In genomic region chrX:120732879-120733278, GRCh38 we compare ENCODE assay signal across 29 cellular contexts.
"Had no signal": no experiment of that assay in that cellular context is flagged by ENCODE, and none has a peak within 500 bp of the region (broad histone marks: within the 10 kb centered on the region; RNA-seq: fewer than 3 reads in every experiment).

No MANE protein-coding gene starts in this region.

- H3K27me3 Mint-ChIP-seq: activated CD4-positive, alpha-beta T cell treated with anti-CD3 and anti-CD28 coated beads, Interleukin-2, amount 10 ng/mL, durations not matched to agents 24 days and 14 days; activated CD8-positive, alpha-beta T cell treated with anti-CD3 and anti-CD28 coated beads for 36 hours; activated T-helper 17 cell treated with anti-CD3 and anti-CD28 coated beads, Interleukin-2, amount 50 U/mL, for 72 hours; brain had no signal

- H3K27ac ChIP-seq: adrenal gland, SJCRH30, SK-N-MC had no signal

- H3K4me3 ChIP-seq: adrenal gland, SJCRH30, SK-N-MC had no signal

- H3K4me3 Mint-ChIP-seq: activated CD4-positive, alpha-beta T cell treated with anti-CD3 and anti-CD28 coated beads, Interleukin-2, amount 10 ng/mL, durations not matched to agents 24 days and 14 days; activated CD8-positive, alpha-beta T cell treated with anti-CD3 and anti-CD28 coated beads for 36 hours; activated naive CD4-positive, alpha-beta T cell treated with anti-CD3 and anti-CD28 coated beads for 36 hours; activated T-cell treated with anti-CD3 and anti-CD28 coated beads, Interleukin-2, amount 50 U/mL, for 72 hours; activated T-helper 17 cell treated with anti-CD3 and anti-CD28 coated beads, Interleukin-2, amount 50 U/mL, for 72 hours; brain; T-helper 1 cell treated with Interleukin-12 subunit alpha and Interleukin-12 subunit beta and Interleukin-4 antibody, amounts not matched to agents 30 μg/mL and 1 μg/mL, for 36 hours; T-helper 2 cell treated with Interferon-gamma antibody and Interleukin-4, amounts not matched to agents 5 μg/mL and 100 μg/mL, for 36 hours had no signal

- H3K27me3 ChIP-seq: adrenal gland, SJCRH30 had no signal

- H3K4me1 Mint-ChIP-seq: activated T-helper 17 cell treated with anti-CD3 and anti-CD28 coated beads, Interleukin-2, amount 50 U/mL, for 72 hours; brain had no signal

- H3K9me3 Mint-ChIP-seq: activated CD4-positive, alpha-beta T cell treated with anti-CD3 and anti-CD28 coated beads, Interleukin-2, amount 10 ng/mL, durations not matched to agents 24 days and 14 days; activated CD8-positive, alpha-beta T cell treated with anti-CD3 and anti-CD28 coated beads for 36 hours; activated naive CD4-positive, alpha-beta T cell treated with anti-CD3 and anti-CD28 coated beads for 36 hours; activated naive CD4-positive, alpha-beta T cell treated with anti-CD3 and anti-CD28 coated beads, Interleukin-2, amount 50 U/mL, for 72 hours; activated T-helper 17 cell treated with anti-CD3 and anti-CD28 coated beads, Interleukin-2, amount 50 U/mL, for 72 hours; T-helper 2 cell treated with Interferon-gamma antibody and Interleukin-4, amounts not matched to agents 5 μg/mL and 100 μg/mL, for 36 hours had no signal

- H3K4me1 ChIP-seq: adrenal gland, SJCRH30 had no signal

- H3K36me3 Mint-ChIP-seq: activated naive CD4-positive, alpha-beta T cell treated with anti-CD3 and anti-CD28 coated beads, Interleukin-2, amount 50 U/mL, for 72 hours; brain had no signal

- H3K9me3 ChIP-seq: adrenal gland, SJCRH30 had no signal

- ATAC-seq: activated CD8-positive, alpha-beta T cell treated with anti-CD3 and anti-CD28 coated beads for 36 hours; activated naive CD4-positive, alpha-beta T cell treated with anti-CD3 and anti-CD28 coated beads, Interleukin-2, amount 50 U/mL, for 72 hours; activated T-cell treated with anti-CD3 and anti-CD28 coated beads, Interleukin-2, amount 50 U/mL, for 72 hours; activated T-helper 17 cell treated with anti-CD3 and anti-CD28 coated beads, Interleukin-2, amount 50 U/mL, for 72 hours had no signal

- DNase-seq: activated CD4-positive, alpha-beta T cell treated with anti-CD3 and anti-CD28 coated beads, Interleukin-2, amount 10 ng/mL, durations not matched to agents 24 days and 14 days; activated CD4-positive, alpha-beta T cell treated with anti-CD3 and anti-CD28 coated beads, Interleukin-2, amount 50 U/mL, for 4 hours; activated CD8-positive, alpha-beta T cell treated with anti-CD3 and anti-CD28 coated beads for 36 hours; activated effector memory CD4-positive, alpha-beta T cell treated with anti-CD3 and anti-CD28 coated beads, Interleukin-2, amount 50 U/mL, for 16 hours; activated naive CD4-positive, alpha-beta T cell treated with anti-CD3 and anti-CD28 coated beads for 36 hours; activated T-cell treated with anti-CD3 and anti-CD28 coated beads, Interleukin-2, amount 50 U/mL, for 1 hour; activated T-cell treated with anti-CD3 and anti-CD28 coated beads, Interleukin-2, amount 50 U/mL, for 72 hours; adrenal gland; anterior cingulate cortex; central memory CD4-positive, alpha-beta T cell; NCI-H1092 treated with DMSO at 0.1 percent for 48 hours; NCI-H1417; NCI-H146; NCI-H187; NCI-H2029 treated with DMSO at 0.1 percent for 48 hours; NCI-H2107; NCI-H2171; NCI-H510A; NCI-H526; NCI-H748 treated with DMSO at 0.1 percent for 48 hours; NK-92 treated with Interleukin-12 subunit alpha and Interleukin-12 subunit beta, amount 100 ng/mL, for 24 hours; SHP77; SJCRH30 had no signal

- H3K27ac Mint-ChIP-seq: activated CD4-positive, alpha-beta T cell treated with anti-CD3 and anti-CD28 coated beads, Interleukin-2, amount 10 ng/mL, durations not matched to agents 24 days and 14 days; activated CD8-positive, alpha-beta T cell treated with anti-CD3 and anti-CD28 coated beads for 36 hours; activated naive CD4-positive, alpha-beta T cell treated with anti-CD3 and anti-CD28 coated beads for 36 hours; activated naive CD4-positive, alpha-beta T cell treated with anti-CD3 and anti-CD28 coated beads, Interleukin-2, amount 50 U/mL, for 72 hours; activated T-cell treated with anti-CD3 and anti-CD28 coated beads, Interleukin-2, amount 50 U/mL, for 72 hours; activated T-helper 17 cell treated with anti-CD3 and anti-CD28 coated beads, Interleukin-2, amount 50 U/mL, for 72 hours; brain; T-helper 1 cell treated with Interleukin-12 subunit alpha and Interleukin-12 subunit beta and Interleukin-4 antibody, amounts not matched to agents 30 μg/mL and 1 μg/mL, for 36 hours; T-helper 2 cell treated with Interferon-gamma antibody and Interleukin-4, amounts not matched to agents 5 μg/mL and 100 μg/mL, for 36 hours had no signal
